Comparison of ENCODE assay signal across 8 cellular contexts in the genomic region with DNA sequence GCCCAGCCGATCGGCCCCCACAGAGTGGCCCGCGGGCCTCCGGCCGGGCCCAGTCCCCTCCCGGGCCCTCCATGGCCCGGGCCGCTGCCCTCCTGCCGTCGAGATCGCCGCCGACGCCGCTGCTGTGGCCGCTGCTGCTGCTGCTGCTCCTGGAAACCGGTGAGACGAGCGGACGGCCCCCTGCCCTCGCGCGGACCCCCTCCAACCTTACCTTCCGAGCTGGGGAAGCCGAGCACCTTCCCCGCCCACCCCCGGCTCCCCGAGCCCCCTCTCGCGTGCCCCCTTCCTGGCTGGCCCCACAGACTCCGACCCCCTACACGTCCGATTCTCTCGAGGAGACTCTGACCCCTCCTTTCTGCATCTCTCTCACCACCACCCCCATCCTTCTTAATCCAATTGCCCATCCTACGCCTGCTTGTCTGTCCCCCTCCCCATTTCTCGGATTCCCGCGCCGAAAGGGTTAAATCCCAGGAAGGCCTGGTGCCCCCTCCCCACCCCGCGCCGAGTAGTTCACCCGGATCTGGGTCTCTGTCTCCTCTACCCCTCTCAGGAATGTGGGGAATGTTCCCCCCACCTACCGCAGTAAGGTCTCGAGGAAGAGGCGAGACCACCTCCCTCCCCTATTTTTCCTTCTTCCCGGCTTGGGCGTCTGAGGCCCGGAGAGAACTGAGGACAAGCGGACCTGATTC. TPM values are rescaled to one million over a fixed set of nuclear protein-coding genes. Genes with fewer than 3 reads are reported as not detected.
DNase-seq lines count a peak whose midpoint lies in the region; ATAC-seq and TF ChIP-seq lines count a peak whose summit lies in the region.

No MANE protein-coding gene starts in this region.

- no peak for DNase-seq in CD14-positive monocyte (ENCODE audit: low spot score)
- DNase-seq in M059J (ENCODE audit: low read depth): peak; percentile 37
- peak; percentile 45 for DNase-seq in choroid plexus epithelial cell (ENCODE audit: low read depth)
- no peak for DNase-seq in HuH-7 (ENCODE audit: low spot score)
- no peak for DNase-seq in NCI-H2081 treated with DMSO at 0.1 percent for 48 hours (lab: John Stamatoyannopoulos, UW)

- H3K4me1 Mint-ChIP-seq in CD14-positive monocyte: peaks cover 41% of the 10 kb centered on the region

- 0% methylated on average over 27 to 39 of the region's 51 CpGs for WGBS in mesodermal cell (ENCODE audit: insufficient coverage in 2 of 2), 2 experiments

- peak overlapping the region; percentile 88 for H3K4me3 ChIP-seq in choroid plexus epithelial cell (ENCODE audit: low read depth, low read length)
- peak overlapping the region; percentile 95 for H3K4me3 ChIP-seq in mesodermal cell (ENCODE audit: extremely low read depth, insufficient read depth, low read length, poor library complexity, severe bottlenecking)

- TF ChIP-seq CTCF in CD14-positive monocyte (IDR thresholded peaks at IDR 0.05) (no peak), choroid plexus epithelial cell (conservative IDR thresholded peaks at IDR 0.05; ENCODE audit: low read depth, low read length) (no peak)

- peaks cover 21% of the 10 kb centered on the region for H3K4me1 ChIP-seq in mesodermal cell (ENCODE audit: control insufficient read depth, insufficient read depth, low read length, poor library complexity, severe bottlenecking)

- H3K4me3 Mint-ChIP-seq in CD14-positive monocyte: peak overlapping the region; percentile 96 to 98

- H3K27me3 Mint-ChIP-seq in CD14-positive monocyte (ENCODE audit: low read depth in 3 of 3): peaks cover 14 to 28% (median 26%) of the 10 kb centered on the region in 3 donors

- peak overlapping the region; percentile 99 for H3K27ac ChIP-seq in mesodermal cell (ENCODE audit: low read depth, low read length, severe bottlenecking)

- ATAC-seq in HG02840 (IDR thresholded peaks at IDR 0.05; ENCODE audit: low FRiP score, unreplicated experiment) (no peak), HG02678 (IDR thresholded peaks at IDR 0.05; ENCODE audit: unreplicated experiment) (no peak)

- peak overlapping the region in 6 of 7 donors; percentile 54 to 91 (median 74) for H3K27ac Mint-ChIP-seq in CD14-positive monocyte

- peaks cover 0 to 3% (median 0%) of the 10 kb centered on the region in 7 donors for H3K9me3 Mint-ChIP-seq in CD14-positive monocyte

- no peaks in the 10 kb centered on the region for H3K9me3 ChIP-seq in mesodermal cell (ENCODE audit: control insufficient read depth, low read length)

- H3K36me3 Mint-ChIP-seq in CD14-positive monocyte: peaks cover 4 to 6% of the 10 kb centered on the region in 2 donors

- intact Hi-C loops in CD14-positive monocyte (cut with micrococcal nuclease): loop anchor here (2.0 to 10.0 kb wide), 6 partner anchors 44 to 272 kb away; partner anchors contain the start of genes CLPTM1 (in 1 of the 2) and TOMM40 (in 1 of the 2)

- peaks cover 16% of the 10 kb centered on the region for H3K36me3 ChIP-seq in mesodermal cell (ENCODE audit: control insufficient read depth, insufficient read depth, low read length)

RNA-seq across cellular contexts. Expression of gene NECTIN2, which starts 0.5 kb away (rescaled TPM):
- 10 to 100 TPM in 1 of 2 donors, 1 to 10 TPM in 1; 5.6 to 18.2 TPM for polyA plus RNA-seq in CD14-positive monocyte
- total RNA-seq in M059J (2014; rRNA removed; shearing (Covaris generic)): 136 and 161 TPM in 2 replicates
- polyA plus RNA-seq in mesodermal cell (2013, experiment 1 of 2): 251 TPM
- 201 TPM for polyA plus RNA-seq in mesodermal cell (2013, experiment 2 of 2)

RNA-seq across cellular contexts. Expression of gene BCAM, which starts 37.7 kb away (rescaled TPM):
- not detected for polyA plus RNA-seq in CD14-positive monocyte
- total RNA-seq in M059J (2014; rRNA removed; shearing (Covaris generic)): 23.3 and 49.5 TPM in 2 replicates
- polyA plus RNA-seq in mesodermal cell (2013, experiment 1 of 2): 18.1 TPM
- polyA plus RNA-seq in mesodermal cell (2013, experiment 2 of 2): 14.9 TPM

RNA-seq across cellular contexts. Expression of gene TOMM40, which starts 44.5 kb away (rescaled TPM):
- polyA plus RNA-seq in CD14-positive monocyte: 10 to 100 TPM; 15.0 to 16.4 TPM
- 100 and 113 TPM in 2 replicates for total RNA-seq in M059J (2014; rRNA removed; shearing (Covaris generic))
- 60.5 TPM for polyA plus RNA-seq in mesodermal cell (2013, experiment 1 of 2)
- 48.4 TPM for polyA plus RNA-seq in mesodermal cell (2013, experiment 2 of 2)

RNA-seq across cellular contexts. Expression of gene APOE, which starts 59.0 kb away (rescaled TPM):
- polyA plus RNA-seq in CD14-positive monocyte: under 1 TPM in 1 of 2 donors, not detected in 1; 0.30 TPM
- 1.6 and 3.5 TPM in 2 replicates for total RNA-seq in M059J (2014; rRNA removed; shearing (Covaris generic))
- 395 TPM for polyA plus RNA-seq in mesodermal cell (2013, experiment 1 of 2)
- polyA plus RNA-seq in mesodermal cell (2013, experiment 2 of 2): 321 TPM

Comparison
In these comparisons a context has a peak if more than half of its experiments do, and no peak if none do; other contexts are left out.
1. DNase-seq: peak in M059J (single experiment) and choroid plexus epithelial cell (single experiment); none in CD14-positive monocyte (single experiment), HuH-7 (single experiment) and NCI-H2081 treated with DMSO at 0.1 percent for 48 hours (single experiment).